In genomic region chr17:2955931-2956582, GRCh38 we compare ENCODE assay signal across 19 cellular contexts.
A peak's percentile ranks its signal among the peaks of the same experiment; 100 is the strongest.
DNase-seq lines count a peak whose midpoint lies in the region; ATAC-seq, FAIRE-seq and TF ChIP-seq lines count a peak whose summit lies in the region.
"Had no signal": no experiment of that assay in that cellular context is flagged by ENCODE, and none has a peak within 500 bp of the region (broad histone marks: within the 10 kb centered on the region; RNA-seq: fewer than 3 reads in every experiment).

No MANE protein-coding gene starts in this region.

- CTCF ChIA-PET in HepG2 (lab: Yijun Ruan, JAX; ENCODE audit: low intra/inter-chr PET ratio, low total read pairs), result no interaction called here

- H3K4me3 ChIP-seq in SJSA1 (no peak overlapping the region), HepG2 (replicated peaks in 1 of 3; ENCODE audit: insufficient read depth in 1 of 3, low read depth in 2 of 3, low read length in 3 of 3) (no peak overlapping the region)
- H3K4me3 ChIP-seq: K562, SK-N-MC, skin epidermis, upper lobe of left lung had no signal

- H3K9me3 ChIP-seq in SJSA1 (replicated peaks), result no peaks in the 10 kb centered on the region
- H3K9me3 ChIP-seq in HepG2 (ENCODE audit: low read length), result no peaks in the 10 kb centered on the region
- H3K9me3 ChIP-seq: upper lobe of left lung had no signal

- H3K36me3 ChIP-seq in SJSA1 (no peaks in the 10 kb centered on the region), HepG2 (replicated peaks in 1 of 2; ENCODE audit: control insufficient read depth in 1 of 2, insufficient read depth in 2 of 2, low read length in 2 of 2) (no peaks in the 10 kb centered on the region)
- H3K36me3 ChIP-seq: upper lobe of left lung had no signal

- H3K4me3 Mint-ChIP-seq in natural killer cell, result peak overlapping the region; percentile 80
- no peak overlapping the region for H3K4me3 Mint-ChIP-seq in natural killer cell treated with Interleukin-12 subunit alpha and Interleukin-12 subunit beta and Interleukin-15 and Interleukin-18, amount 100 ng/mL, for 72 hours

- in situ Hi-C loops in HepG2 (cut with HindIII; ENCODE audit: extremely low pct_ligation_motif_present, low pct_unique_long_range_greater_than_20kb) (no loop called here), GM13977 (cut with MboI; ENCODE audit: low pct_unique_long_range_greater_than_20kb, low sequenced_read_pairs, unreplicated experiment) (no loop called here)

- H3K27ac ChIP-seq in SJSA1 (peak overlapping the region; percentile 68), HepG2 (ENCODE audit: extremely low read length, insufficient read depth, low read length) (peak overlapping the region; percentile 50)
- H3K27ac ChIP-seq: SK-N-MC, upper lobe of left lung had no signal

- peak; percentile 12 for DNase-seq in natural killer cell
- DNase-seq in natural killer cell treated with Interleukin-12 subunit alpha and Interleukin-12 subunit beta and Interleukin-15 and Interleukin-18, amount 100 ng/mL, for 72 hours (ENCODE audit: low spot score), result no peak
- no peak for DNase-seq in SJSA1 (ENCODE audit: low read depth in 1 of 2, low spot score in 2 of 2)
- no peak for DNase-seq in HepG2 (ENCODE audit: low spot score)
- DNase-seq in cerebellum (ENCODE audit: low spot score), result no peak
- no peak for DNase-seq in NCI-H774 (lab: John Stamatoyannopoulos, UW)
- no peak for DNase-seq in GM13977 (ENCODE audit: low spot score)
- no peak for DNase-seq in HuH-7 (ENCODE audit: low spot score)
- DNase-seq: activated naive CD4-positive, alpha-beta T cell; GF-D8; hippocampal formation; left colon; NCI-H1105 treated with DMSO at 0.1 percent for 48 hours had no signal

- no peaks in the 10 kb centered on the region for H4K20me1 ChIP-seq in HepG2 (ENCODE audit: insufficient read depth, low read length)

- TF ChIP-seq EP300 in HepG2 (IDR thresholded peaks at IDR 0.05; ENCODE audit: low read depth in 2 of 2, low read length in 2 of 2), result no peak
- TF ChIP-seq EP300 in HepG2 (CRISPR knock-in tag; IDR thresholded peaks at IDR 0.05; ENCODE audit: borderline replicate concordance), result no peak

- peaks cover 60 to 70% of the 10 kb centered on the region in 2 donors for H3K4me1 Mint-ChIP-seq in natural killer cell
- H3K4me1 Mint-ChIP-seq in natural killer cell treated with Interleukin-12 subunit alpha and Interleukin-12 subunit beta and Interleukin-15 and Interleukin-18, amount 100 ng/mL, for 72 hours (ENCODE audit: low read depth in 2 of 2), result peaks cover 30 to 44% of the 10 kb centered on the region in 2 donors

- no peak for ATAC-seq in natural killer cell
- no peak for ATAC-seq in natural killer cell treated with Interleukin-12 subunit alpha and Interleukin-12 subunit beta and Interleukin-15 and Interleukin-18, amount 100 ng/mL, for 72 hours
- ATAC-seq in HepG2, result no peak
- ATAC-seq: K562, left colon had no signal

- WGBS in HepG2 (ENCODE audit: low lambda C conversion rate), result 89% methylated on average over 15 of the region's 17 CpGs

- no peaks in the 10 kb centered on the region for H3K27me3 Mint-ChIP-seq in natural killer cell (ENCODE audit: low read depth in 2 of 2)
- H3K27me3 Mint-ChIP-seq in natural killer cell treated with Interleukin-12 subunit alpha and Interleukin-12 subunit beta and Interleukin-15 and Interleukin-18, amount 100 ng/mL, for 72 hours, result no peaks in the 10 kb centered on the region

- no peaks in the 10 kb centered on the region for H3K79me2 ChIP-seq in HepG2 (ENCODE audit: insufficient read depth, low read length)

- FAIRE-seq in HepG2 (lab: Jason Lieb, UNC), result no peak
- FAIRE-seq: K562, TTC549 had no signal

- H3K4me1 ChIP-seq in SJSA1 (replicated peaks), result peaks cover 67% of the 10 kb centered on the region
- H3K4me1 ChIP-seq in HepG2 (ENCODE audit: insufficient read depth, low read length), result peaks cover 66% of the 10 kb centered on the region

- POLR2A ChIA-PET in HepG2 (lab: Yijun Ruan, JAX), result interaction anchor here (1.6 kb wide), 1 partner anchor 19 kb away, joined by 6 read pairs; no protein-coding TSS in a partner anchor

- TF ChIP-seq CTCF in natural killer cell (IDR thresholded peaks at IDR 0.05) (no peak), HepG2 (CRISPR knock-in tag; IDR thresholded peaks at IDR 0.05) (no peak), GM13977 (IDR thresholded peaks at IDR 0.05; ENCODE audit: extremely low read depth, insufficient read depth, missing control alignments) (no peak)

- TF ChIP-seq RAD21 in HepG2 (CRISPR knock-in tag; IDR thresholded peaks at IDR 0.05), result no peak

- no peak overlapping the region for H2AFZ ChIP-seq in HepG2 (ENCODE audit: low read length)

- H3K4me2 ChIP-seq in HepG2 (ENCODE audit: low read depth, low read length), result no peak overlapping the region

- peak overlapping the region; percentile 67 to 79 for H3K27ac Mint-ChIP-seq in natural killer cell
- H3K27ac Mint-ChIP-seq in natural killer cell treated with Interleukin-12 subunit alpha and Interleukin-12 subunit beta and Interleukin-15 and Interleukin-18, amount 100 ng/mL, for 72 hours, result peak overlapping the region in 1 of 2 donors; percentile 48
- H3K27ac Mint-ChIP-seq: stimulated activated memory B cell treated with anti-CD40 and anti-IgM and Interleukin-4, amounts not matched to agents 10 μg/mL and 1 μg/mL and 100 μg/mL, for 72 hours had no signal

- H3K27me3 ChIP-seq in SJSA1 (replicated peaks) (no peaks in the 10 kb centered on the region), HepG2 (ENCODE audit: control insufficient read depth in 1 of 2, insufficient read depth in 2 of 2, low read length in 2 of 2) (no peaks in the 10 kb centered on the region)
- H3K27me3 ChIP-seq: upper lobe of left lung had no signal

- H3K36me3 Mint-ChIP-seq in natural killer cell, result no peaks in the 10 kb centered on the region
- H3K36me3 Mint-ChIP-seq in natural killer cell treated with Interleukin-12 subunit alpha and Interleukin-12 subunit beta and Interleukin-15 and Interleukin-18, amount 100 ng/mL, for 72 hours, result no peaks in the 10 kb centered on the region
- H3K36me3 Mint-ChIP-seq: stimulated activated memory B cell treated with anti-CD40 and anti-IgM and Interleukin-4, amounts not matched to agents 10 μg/mL and 1 μg/mL and 100 μg/mL, for 72 hours had no signal

- no peak for TF ChIP-seq POLR2A in HepG2 (IDR thresholded peaks at IDR 0.05; ENCODE audit: insufficient read depth in 1 of 2, low read depth in 2 of 2, low read length in 2 of 2)

- H3K9ac ChIP-seq in HepG2 (ENCODE audit: insufficient read depth, low read depth, low read length), result no peak overlapping the region

- H3K9me3 Mint-ChIP-seq in natural killer cell, result no peaks in the 10 kb centered on the region
- H3K9me3 Mint-ChIP-seq in natural killer cell treated with Interleukin-12 subunit alpha and Interleukin-12 subunit beta and Interleukin-15 and Interleukin-18, amount 100 ng/mL, for 72 hours, result no peaks in the 10 kb centered on the region
- H3K9me3 Mint-ChIP-seq: stimulated activated memory B cell treated with anti-CD40 and anti-IgM and Interleukin-4, amounts not matched to agents 10 μg/mL and 1 μg/mL and 100 μg/mL, for 72 hours had no signal

- BruUV-seq in HepG2 (replicated peaks; lab: Mats Ljungman, UMichigan), result no TSS peak

- intact Hi-C loops in natural killer cell (cut with micrococcal nuclease) (loop anchor here (10.0 kb wide), 1 partner anchor 51 kb away; no protein-coding TSS in a partner anchor), HepG2 (cut with micrococcal nuclease; ENCODE audit: unreplicated experiment) (no loop called here)

TF ChIP-seq in HepG2, 621 proteins besides CTCF, POLR2A, EP300 and RAD21:
- TF ChIP-seq BRD4 (CRISPR knock-in tag; IDR thresholded peaks at IDR 0.05) (no peak), KDM5B (CRISPR knock-in tag; IDR thresholded peaks at IDR 0.05; ENCODE audit: borderline replicate concordance) (no peak), AKAP8 (CRISPR knock-in tag; IDR thresholded peaks at IDR 0.05) (no peak), HNF4G (IDR thresholded peaks at IDR 0.05; ENCODE audit: borderline replicate concordance, low read depth, low read length) (no peak), HNF4G (CRISPR knock-in tag; IDR thresholded peaks at IDR 0.05; ENCODE audit: borderline replicate concordance, low read depth) (no peak), TCF7L2 (IDR thresholded peaks at IDR 0.05; ENCODE audit: low read depth, low read length) (no peak), ZNF670 (CRISPR knock-in tag; IDR thresholded peaks at IDR 0.05; ENCODE audit: borderline replicate concordance) (no peak), ZNF337 (CRISPR knock-in tag; IDR thresholded peaks at IDR 0.05; ENCODE audit: borderline replicate concordance, low read depth) (no peak), HMG20A (CRISPR knock-in tag; IDR thresholded peaks at IDR 0.05; ENCODE audit: borderline replicate concordance) (no peak), RFX1 (IDR thresholded peaks at IDR 0.05) (no peak), ZNF441 (CRISPR knock-in tag; IDR thresholded peaks at IDR 0.05; ENCODE audit: borderline replicate concordance) (no peak), ZBTB7A (CRISPR knock-in tag; IDR thresholded peaks at IDR 0.05) (no peak), ZNF432 (CRISPR knock-in tag; IDR thresholded peaks at IDR 0.05; ENCODE audit: borderline replicate concordance) (no peak), SIX1 (CRISPR knock-in tag; IDR thresholded peaks at IDR 0.05; ENCODE audit: borderline replicate concordance) (no peak), ETV6 (CRISPR knock-in tag; conservative IDR thresholded peaks at IDR 0.05) (no peak), MATR3 (CRISPR knock-in tag; IDR thresholded peaks at IDR 0.05) (no peak), KLF6 (CRISPR knock-in tag; IDR thresholded peaks at IDR 0.05) (no peak), ZNF562 (CRISPR knock-in tag; IDR thresholded peaks at IDR 0.05; ENCODE audit: borderline replicate concordance) (no peak)
